11 cellular contexts compared by ENCODE assay signal in the genomic region with DNA sequence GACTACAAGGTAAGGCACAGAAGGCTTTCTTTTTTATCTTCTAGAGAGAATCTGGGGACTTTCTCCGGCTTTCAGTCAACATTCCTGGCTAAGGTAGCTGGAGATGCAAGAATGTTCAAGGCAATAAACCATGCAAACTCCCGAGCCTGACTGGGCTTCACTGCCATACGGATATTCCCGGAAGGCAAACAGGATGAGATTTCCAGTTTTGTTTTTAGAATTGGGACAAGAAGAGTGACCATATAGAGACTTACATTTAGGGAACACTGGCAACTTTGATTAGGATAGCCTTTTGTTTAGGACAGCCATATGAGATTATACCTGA. TPM values are rescaled to one million over a fixed set of nuclear protein-coding genes. Genes with fewer than 3 reads are reported as not detected.
DNase-seq lines count a peak whose midpoint lies in the region; ATAC-seq, FAIRE-seq and TF ChIP-seq lines count a peak whose summit lies in the region.
"Had no signal": no experiment of that assay in that cellular context is flagged by ENCODE, and none has a peak within 500 bp of the region (broad histone marks: within the 10 kb centered on the region; RNA-seq: fewer than 3 reads in every experiment).

No MANE protein-coding gene starts in this region.

- TF ChIP-seq EP300 in upper lobe of left lung (IDR thresholded peaks at IDR 0.05), result no peak

- DNase-seq in RWPE2 (ENCODE audit: low spot score) (no peak), fibroblast of lung (ENCODE audit: low read depth in 2 of 2) (no peak), upper lobe of left lung (no peak), GM12892 (ENCODE audit: insufficient read length) (no peak), GM19240 (ENCODE audit: insufficient read length, low spot score) (no peak)
- DNase-seq in effector CD4-positive, alpha-beta T cell, result no peak
- DNase-seq: activated effector memory CD4-positive, alpha-beta T cell treated with anti-CD3 and anti-CD28 coated beads, Interleukin-2, amount 50 U/mL, for 16 hours had no signal

- peaks cover 51% of the 10 kb centered on the region for H3K79me2 ChIP-seq in fibroblast of lung (ENCODE audit: control insufficient read depth, insufficient read depth, low read length)

- 25 to 36% methylated on average over 4 of the region's 4 CpGs for WGBS in upper lobe of left lung, 2 donors

- no peak for TF ChIP-seq CTCF in RWPE2 (IDR thresholded peaks at IDR 0.05; ENCODE audit: poor library complexity, severe bottlenecking)
- TF ChIP-seq CTCF in fibroblast of lung (conservative IDR thresholded peaks at IDR 0.05 in 1 of 2, IDR thresholded peaks at IDR 0.05 in 1 of 2; ENCODE audit: low read depth in 1 of 2, low read length in 2 of 2), result no peak
- no peak for TF ChIP-seq CTCF in upper lobe of left lung (IDR thresholded peaks at IDR 0.05)

- peak overlapping the region; percentile 60 for H3K4me3 ChIP-seq in RWPE2 (ENCODE audit: severe bottlenecking)
- H3K4me3 ChIP-seq in fibroblast of lung (replicated peaks in 1 of 4; ENCODE audit: control extremely low read depth in 1 of 4, insufficient read depth in 1 of 4, low read depth in 3 of 4, low read length in 4 of 4), result peak overlapping the region; percentile 80 to 98 (median 88)
- peak overlapping the region; percentile 75 to 82 for H3K4me3 ChIP-seq in muscle layer of colon (ENCODE audit: low read depth in 1 of 2, low read length in 2 of 2)
- peak overlapping the region; percentile 38 to 56 (median 52) for H3K4me3 ChIP-seq in upper lobe of left lung
- H3K4me3 ChIP-seq: GM12878 had no signal

- no peak overlapping the region for H2AFZ ChIP-seq in fibroblast of lung (ENCODE audit: low read length)

- H3K27ac ChIP-seq in RWPE2 (ENCODE audit: poor library complexity, severe bottlenecking) (peak overlapping the region; percentile 90), fibroblast of lung (ENCODE audit: insufficient read depth, low read length) (peak overlapping the region; percentile 79), muscle layer of colon (ENCODE audit: low read depth, low read length) (peak overlapping the region; percentile 97), upper lobe of left lung (peak overlapping the region; percentile 62 to 74 (median 71))

- H4K20me1 ChIP-seq in fibroblast of lung (ENCODE audit: control insufficient read depth, extremely low read depth, insufficient read depth, low read length), result no peaks in the 10 kb centered on the region

- no peak for FAIRE-seq in GM12892 (lab: Jason Lieb, UNC)
- FAIRE-seq: GM12878, islet of Langerhans had no signal

- peak overlapping the region; percentile 77 for H3K9ac ChIP-seq in fibroblast of lung (ENCODE audit: insufficient read depth, low read length)
- peak overlapping the region; percentile 88 for H3K9ac ChIP-seq in muscle layer of colon (ENCODE audit: low read length)

- H3K4me2 ChIP-seq in fibroblast of lung (ENCODE audit: extremely low read depth, insufficient read depth, low read length), result peak overlapping the region; percentile 90

- H3K36me3 ChIP-seq in RWPE2 (ENCODE audit: low read depth) (peaks cover 32% of the 10 kb centered on the region), fibroblast of lung (ENCODE audit: control insufficient read depth, insufficient read depth, low read length) (peaks cover 2% of the 10 kb centered on the region), muscle layer of colon (ENCODE audit: insufficient read depth, low read length) (peaks cover 4% of the 10 kb centered on the region), upper lobe of left lung (no peaks in the 10 kb centered on the region)

- no peaks in the 10 kb centered on the region for H3K9me3 ChIP-seq in RWPE2 (ENCODE audit: severe bottlenecking)
- H3K9me3 ChIP-seq in fibroblast of lung (ENCODE audit: control insufficient read depth, insufficient read depth, low read depth, low read length), result no peaks in the 10 kb centered on the region
- H3K9me3 ChIP-seq in muscle layer of colon (ENCODE audit: low read length), result no peaks in the 10 kb centered on the region
- no peaks in the 10 kb centered on the region for H3K9me3 ChIP-seq in upper lobe of left lung

- ATAC-seq in RWPE2 (ENCODE audit: low read depth) (peak; percentile 11), upper lobe of left lung (ENCODE audit: low FRiP score in 2 of 2) (peak in 1 of 2 donors; percentile 43), GM18511 (IDR thresholded peaks at IDR 0.05; ENCODE audit: unreplicated experiment) (no peak)
- ATAC-seq: GM12878 had no signal

- H3K4me1 ChIP-seq in RWPE2 (ENCODE audit: insufficient read depth, poor library complexity, severe bottlenecking) (peaks cover 22% of the 10 kb centered on the region), fibroblast of lung (ENCODE audit: control insufficient read depth, extremely low read depth, insufficient read depth, low read length) (peaks cover 18% of the 10 kb centered on the region), muscle layer of colon (ENCODE audit: insufficient read depth, low read length) (peaks cover 26% of the 10 kb centered on the region), upper lobe of left lung (peaks cover 8 to 22% (median 19%) of the 10 kb centered on the region in 4 donors)

- TF ChIP-seq POLR2A in upper lobe of left lung (IDR thresholded peaks at IDR 0.05), result no peak
- TF ChIP-seq POLR2A in GM12892 (IDR thresholded peaks at IDR 0.05; ENCODE audit: low read depth, low read length), result no peak

- H3K27me3 ChIP-seq in RWPE2 (ENCODE audit: insufficient read depth, poor library complexity, severe bottlenecking), result no peaks in the 10 kb centered on the region
- H3K27me3 ChIP-seq in fibroblast of lung (ENCODE audit: control insufficient read depth, insufficient read depth, low read length), result no peaks in the 10 kb centered on the region
- H3K27me3 ChIP-seq in muscle layer of colon (ENCODE audit: control insufficient read depth in 1 of 2, insufficient read depth in 2 of 2, low read length in 2 of 2), result no peaks in the 10 kb centered on the region
- H3K27me3 ChIP-seq in upper lobe of left lung, result no peaks in the 10 kb centered on the region

RNA-seq across cellular contexts. Expression of a gene that starts 0.3 kb away (rescaled TPM):
- total RNA-seq in fibroblast of lung (299 and 343 TPM in 2 replicates), upper lobe of left lung (100 to 1,000 TPM in 5 of 6 donors, 10 to 100 TPM in 1; 98.6 to 156 (median 124) TPM)
- 377 and 1,187 TPM in 2 replicates for polyA plus RNA-seq in fibroblast of lung
- polyA plus RNA-seq in fibroblast of lung (2012), result 287 and 889 TPM in 2 replicates
- 97.5 and 238 TPM in 2 replicates for polyA minus RNA-seq in fibroblast of lung (ENCODE audit: low replicate concordance)
- 0.55 TPM for polyA plus RNA-seq in GM12892 (2012; ENCODE audit: missing spikeins)
